In the genomic region with DNA sequence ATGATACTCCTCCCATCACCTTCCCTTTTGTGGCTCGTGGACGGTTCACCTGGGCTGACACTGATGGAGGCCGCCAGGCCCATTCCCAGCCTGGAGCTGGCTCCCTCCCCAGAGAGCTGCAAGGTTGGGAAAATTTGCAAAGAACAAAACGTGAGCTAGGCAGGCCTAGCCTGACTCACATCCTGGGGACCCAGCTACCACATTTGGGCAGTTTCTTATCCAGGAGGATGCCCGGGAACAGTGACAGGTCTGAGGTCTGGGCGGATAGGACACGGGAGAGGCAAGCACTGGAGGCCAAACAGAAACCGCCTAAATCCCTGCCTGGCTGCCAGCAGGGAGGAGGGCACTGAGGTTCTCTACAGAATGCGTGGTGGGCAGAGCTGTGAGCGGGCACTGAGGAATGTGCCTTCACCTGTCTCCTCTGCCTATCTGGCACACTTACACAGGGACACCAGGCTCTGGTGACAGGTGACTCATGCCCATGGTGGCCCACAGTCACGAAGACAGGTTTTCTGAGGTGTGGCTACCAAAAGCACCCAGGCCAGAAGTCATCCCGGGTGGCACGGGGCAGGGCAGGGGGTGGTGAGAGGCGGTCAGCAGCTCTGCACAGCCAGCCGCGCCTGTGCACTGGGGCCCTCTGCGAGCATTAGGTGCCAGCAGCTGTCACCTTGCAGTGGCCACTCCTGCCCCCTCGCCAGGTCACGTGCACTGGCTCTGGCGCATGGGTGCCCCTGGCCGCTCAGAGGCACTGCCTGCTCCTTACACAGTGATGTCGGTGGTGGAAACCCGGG, we compare ENCODE assay signal across 1 cellular context.
TF ChIP-seq lines count a peak whose summit lies in the region.

No MANE protein-coding gene starts in this region.

TF ChIP-seq in H1, 55 proteins besides CTCF, POLR2A, EP300 and RAD21 (continued from another document):
- TF ChIP-seq, protein P1, sequence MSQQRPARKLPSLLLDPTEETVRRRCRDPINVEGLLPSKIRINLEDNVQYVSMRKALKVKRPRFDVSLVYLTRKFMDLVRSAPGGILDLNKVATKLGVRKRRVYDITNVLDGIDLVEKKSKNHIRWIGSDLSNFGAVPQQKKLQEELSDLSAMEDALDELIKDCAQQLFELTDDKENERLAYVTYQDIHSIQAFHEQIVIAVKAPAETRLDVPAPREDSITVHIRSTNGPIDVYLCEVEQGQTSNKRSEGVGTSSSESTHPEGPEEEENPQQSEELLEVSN (IDR thresholded peaks at IDR 0.05): no peak
- no peak for TF ChIP-seq HDAC2 (IDR thresholded peaks at IDR 0.05; ENCODE audit: borderline replicate concordance in 1 of 2, low read depth in 2 of 2, low read length in 2 of 2)
TF ChIP-seq in H1: peak in this region for 0.
